Comparison of ENCODE assay signal across 2 cellular contexts in the genomic region with DNA sequence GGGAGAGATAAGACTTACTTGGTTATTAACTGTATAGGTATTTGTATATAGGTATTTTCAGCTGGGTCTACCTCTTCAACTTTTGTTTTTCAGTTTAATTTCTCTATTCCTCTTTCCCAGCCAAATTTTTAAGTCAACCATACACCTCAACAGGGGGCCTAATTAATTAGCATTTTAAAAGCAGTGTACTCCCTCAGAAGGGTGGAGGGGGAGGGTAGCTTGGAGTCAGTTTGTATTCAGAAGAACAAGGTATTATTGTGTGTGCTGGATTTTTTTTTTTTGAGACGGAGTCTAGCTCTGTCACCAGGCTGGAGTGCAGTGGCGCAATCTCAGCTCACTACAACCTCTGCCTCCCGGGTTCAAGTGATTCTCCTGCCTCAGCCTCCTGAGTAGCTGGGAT. TPM values are rescaled to one million over a fixed set of nuclear protein-coding genes. Genes with fewer than 3 reads are reported as not detected.
"Had no signal": no experiment of that assay in that cellular context is flagged by ENCODE, and none has a peak within 500 bp of the region (broad histone marks: within the 10 kb centered on the region; RNA-seq: fewer than 3 reads in every experiment).

No MANE protein-coding gene starts in this region.

RNA-seq across cellular contexts. Expression of a gene that starts 8.0 kb away (rescaled TPM):
- total RNA-seq: progenitor cell of endocrine pancreas, smooth muscle cell had no signal
- polyA plus RNA-seq: smooth muscle cell had no signal
